In the genomic region with DNA sequence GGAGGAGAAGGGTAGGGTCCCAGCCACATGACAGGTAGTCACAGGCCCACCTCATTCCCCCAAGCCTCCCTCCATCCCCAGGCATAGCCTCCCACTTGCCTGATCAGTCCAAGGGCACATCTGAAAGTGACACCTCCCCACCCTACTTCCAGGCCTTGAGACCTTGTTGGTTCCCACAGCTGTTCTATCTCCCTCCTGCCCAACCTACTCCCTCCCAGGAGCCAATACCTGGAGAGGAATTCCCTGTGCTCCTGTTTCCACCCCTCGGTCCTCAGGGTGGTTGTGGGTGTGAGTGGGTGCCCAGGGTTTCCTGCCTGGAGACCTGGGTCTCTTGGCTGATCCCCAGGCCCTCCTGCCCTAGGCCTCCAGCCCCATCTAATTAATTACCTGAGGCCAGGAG, we compare ENCODE assay signal across 34 cellular contexts. TPM values are rescaled to one million over a fixed set of nuclear protein-coding genes. Genes with fewer than 3 reads are reported as not detected.
"Had no signal": no experiment of that assay in that cellular context is flagged by ENCODE, and none has a peak within 500 bp of the region (broad histone marks: within the 10 kb centered on the region; RNA-seq: fewer than 3 reads in every experiment).

No MANE protein-coding gene starts in this region.

- DNase-seq: activated CD4-positive, alpha-beta T cell treated with anti-CD3 and anti-CD28 coated beads for 36 hours; activated CD4-positive, alpha-beta T cell treated with anti-CD3 and anti-CD28 coated beads, Interleukin-2, amount 10 ng/mL, durations not matched to agents 7 days and 5 days; activated CD4-positive, alpha-beta T cell treated with anti-CD3 and anti-CD28 coated beads, Interleukin-2, amount 50 U/mL, for 48 hours; activated CD8-positive, alpha-beta T cell treated with anti-CD3 and anti-CD28 coated beads, Interleukin-2, amount 10 ng/mL, durations not matched to agents 7 days and 5 days; activated gamma-delta T cell; activated naive CD4-positive, alpha-beta T cell treated with Interleukin-2 at 50 U/mL for 16 hours; activated naive CD8-positive, alpha-beta T cell treated with anti-CD3 and anti-CD28 coated beads, Interleukin-2, amount 10 ng/mL, durations not matched to agents 7 days and 5 days; activated T-cell treated with anti-CD3 and anti-CD28 coated beads, Interleukin-2, amount 50 U/mL, for 24 hours; amygdala; body of pancreas; cerebellar nuclear complex; KG1; NCI-H1105 treated with DMSO at 0.1 percent for 48 hours; NCI-H1436; NCI-H1694; NCI-H1930; NCI-H2081 treated with DMSO at 0.1 percent for 48 hours; NCI-H226; NCI-H446 treated with DMSO at 0.1 percent for 48 hours; NCI-H524; NCI-H69; NCI-H82; RPMI8226; SHP77 treated with DMSO at 0.1 percent for 48 hours; SK-N-SH had no signal

- H3K36me3 Mint-ChIP-seq: activated naive CD4-positive, alpha-beta T cell treated with anti-CD3 and anti-CD28 coated beads, Interleukin-2, amount 50 U/mL, for 24 hours; activated naive CD8-positive, alpha-beta T cell treated with anti-CD3 and anti-CD28 coated beads, Interleukin-2, amount 10 ng/mL, durations not matched to agents 7 days and 5 days; WTC11 had no signal

- H3K9me3 Mint-ChIP-seq: activated CD4-positive, alpha-beta T cell treated with anti-CD3 and anti-CD28 coated beads, Interleukin-2, amount 10 ng/mL, durations not matched to agents 7 days and 5 days; activated naive CD4-positive, alpha-beta T cell treated with anti-CD3 and anti-CD28 coated beads, Interleukin-2, amount 50 U/mL, for 24 hours; activated naive CD8-positive, alpha-beta T cell treated with anti-CD3 and anti-CD28 coated beads, Interleukin-2, amount 10 ng/mL, durations not matched to agents 7 days and 5 days; activated T-cell treated with anti-CD3 and anti-CD28 coated beads, Interleukin-2, amount 50 U/mL, for 24 hours; activated T-helper 2 cell treated with anti-CD3 and anti-CD28 coated beads, Interferon-gamma antibody, Interleukin-2, Interleukin-4, amounts not matched to agents 10 μg/mL and 5 μg/mL and 100 μg/mL, durations not matched to agents 14 hours and 24 hours and 36 hours; T-helper 1 cell treated with Interleukin-12 subunit alpha and Interleukin-12 subunit beta and Interleukin-4 antibody, amounts not matched to agents 30 μg/mL and 1 μg/mL, for 36 hours; T-helper 2 cell treated with Interferon-gamma antibody and Interleukin-4, amounts not matched to agents 5 μg/mL and 100 μg/mL, for 36 hours; WTC11 had no signal

- H3K27me3 Mint-ChIP-seq: activated CD4-positive, alpha-beta T cell treated with anti-CD3 and anti-CD28 coated beads for 36 hours; activated naive CD4-positive, alpha-beta T cell treated with anti-CD3 and anti-CD28 coated beads, Interleukin-2, amount 50 U/mL, for 24 hours; activated T-cell treated with anti-CD3 and anti-CD28 coated beads, Interleukin-2, amount 50 U/mL, for 24 hours had no signal

- H3K4me1 ChIP-seq: body of pancreas, breast epithelium, SJSA1 had no signal

- H3K27me3 ChIP-seq: body of pancreas, breast epithelium, SJSA1 had no signal

- H3K27ac ChIP-seq: body of pancreas, breast epithelium, SJSA1 had no signal

- H3K27ac Mint-ChIP-seq: activated CD4-positive, alpha-beta T cell treated with anti-CD3 and anti-CD28 coated beads for 36 hours; activated CD4-positive, alpha-beta T cell treated with anti-CD3 and anti-CD28 coated beads, Interleukin-2, amount 10 ng/mL, durations not matched to agents 7 days and 5 days; activated CD8-positive, alpha-beta T cell treated with anti-CD3 and anti-CD28 coated beads, Interleukin-2, amount 10 ng/mL, durations not matched to agents 7 days and 5 days; activated naive CD4-positive, alpha-beta T cell treated with anti-CD3 and anti-CD28 coated beads, Interleukin-2, amount 50 U/mL, for 24 hours; activated T-cell treated with anti-CD3 and anti-CD28 coated beads, Interleukin-2, amount 50 U/mL, for 24 hours; activated T-helper 2 cell treated with anti-CD3 and anti-CD28 coated beads, Interferon-gamma antibody, Interleukin-2, Interleukin-4, amounts not matched to agents 10 μg/mL and 5 μg/mL and 100 μg/mL, durations not matched to agents 14 hours and 24 hours and 36 hours; T-helper 1 cell treated with Interleukin-12 subunit alpha and Interleukin-12 subunit beta and Interleukin-4 antibody, amounts not matched to agents 30 μg/mL and 1 μg/mL, for 36 hours; T-helper 2 cell treated with Interferon-gamma antibody and Interleukin-4, amounts not matched to agents 5 μg/mL and 100 μg/mL, for 36 hours; WTC11 had no signal

- ATAC-seq: activated CD4-positive, alpha-beta T cell treated with anti-CD3 and anti-CD28 coated beads for 36 hours; activated CD4-positive, CD25-positive, alpha-beta regulatory T cell treated with anti-CD3 and anti-CD28 coated beads, Interleukin-2, amount 50 U/mL, for 24 hours; activated CD8-positive, alpha-beta T cell treated with anti-CD3 and anti-CD28 coated beads, Interleukin-2, amount 10 ng/mL, durations not matched to agents 7 days and 5 days; body of pancreas; Panc1; WTC11 had no signal

- H3K4me2 ChIP-seq: SK-N-SH had no signal

- H3K4me1 Mint-ChIP-seq: activated CD4-positive, alpha-beta T cell treated with anti-CD3 and anti-CD28 coated beads for 36 hours; activated CD4-positive, alpha-beta T cell treated with anti-CD3 and anti-CD28 coated beads, Interleukin-2, amount 10 ng/mL, durations not matched to agents 7 days and 5 days; WTC11 had no signal

- H3K4me3 Mint-ChIP-seq: activated CD4-positive, alpha-beta T cell treated with anti-CD3 and anti-CD28 coated beads for 36 hours; activated CD4-positive, alpha-beta T cell treated with anti-CD3 and anti-CD28 coated beads, Interleukin-2, amount 10 ng/mL, durations not matched to agents 7 days and 5 days; activated CD8-positive, alpha-beta T cell treated with anti-CD3 and anti-CD28 coated beads, Interleukin-2, amount 10 ng/mL, durations not matched to agents 7 days and 5 days; activated naive CD4-positive, alpha-beta T cell treated with anti-CD3 and anti-CD28 coated beads, Interleukin-2, amount 50 U/mL, for 24 hours; activated naive CD8-positive, alpha-beta T cell treated with anti-CD3 and anti-CD28 coated beads, Interleukin-2, amount 10 ng/mL, durations not matched to agents 7 days and 5 days; activated T-cell treated with anti-CD3 and anti-CD28 coated beads, Interleukin-2, amount 50 U/mL, for 24 hours; T-helper 1 cell treated with Interleukin-12 subunit alpha and Interleukin-12 subunit beta and Interleukin-4 antibody, amounts not matched to agents 30 μg/mL and 1 μg/mL, for 36 hours; T-helper 2 cell treated with Interferon-gamma antibody and Interleukin-4, amounts not matched to agents 5 μg/mL and 100 μg/mL, for 36 hours; WTC11 had no signal

- H3K36me3 ChIP-seq: breast epithelium, SJSA1 had no signal

- H3K9me3 ChIP-seq: body of pancreas, breast epithelium, SJSA1, SK-N-SH had no signal

- H3K4me3 ChIP-seq: body of pancreas, breast epithelium, SJSA1 had no signal

RNA-seq across cellular contexts. Expression of a gene that starts 59.9 kb away (rescaled TPM):
- total RNA-seq: SJSA1 had no signal
